19 cellular contexts compared by ENCODE assay signal in the genomic region with DNA sequence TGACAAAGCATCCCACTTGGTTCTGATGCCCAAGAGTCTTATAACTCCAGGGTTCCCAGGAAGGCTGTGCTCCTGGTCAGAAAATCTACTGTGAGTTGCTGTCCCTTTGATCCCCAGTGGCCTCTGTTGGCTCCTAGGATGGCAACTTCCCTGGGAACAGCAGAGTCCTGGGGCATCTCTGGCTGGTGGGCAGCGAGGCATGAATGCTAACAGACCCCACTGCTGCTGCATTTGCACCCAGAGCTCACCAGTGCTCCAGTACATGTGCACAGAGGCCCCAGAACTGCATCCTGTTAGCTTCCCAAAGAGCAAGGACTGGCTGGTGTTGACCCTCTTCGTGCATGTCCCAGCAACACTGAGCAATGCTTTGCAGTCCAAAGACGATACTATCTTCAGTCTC. TPM values are rescaled to one million over a fixed set of nuclear protein-coding genes. Genes with fewer than 3 reads are reported as not detected.
DNase-seq lines count a peak whose midpoint lies in the region.
"Had no signal": no experiment of that assay in that cellular context is flagged by ENCODE, and none has a peak within 500 bp of the region (broad histone marks: within the 10 kb centered on the region; RNA-seq: fewer than 3 reads in every experiment).

No MANE protein-coding gene starts in this region.

- DNase-seq in activated effector memory CD4-positive, alpha-beta T cell treated with anti-CD3 and anti-CD28 coated beads, Interleukin-2, amount 50 U/mL, for 16 hours = peak; percentile 50
- DNase-seq in activated effector memory CD4-positive, alpha-beta T cell treated with Interleukin-2 at 50 U/mL for 16 hours = no peak
- DNase-seq in EH (ENCODE audit: low read depth) (peak; percentile 32), mesenteric fat pad (ENCODE audit: low spot score) (peak; percentile 67), NCI-H524 (lab: John Stamatoyannopoulos, UW) (no peak), LoVo (ENCODE audit: low spot score) (no peak)
- DNase-seq: CD4-positive, CD25-positive, alpha-beta regulatory T cell; CD8-positive, alpha-beta T cell; DMS153; DND-41; EL; GDM1; GM23248; H7; HCEC 1CT had no signal

RNA-seq across cellular contexts. Expression of gene CAV3, which starts 15.7 kb away (rescaled TPM):
- not detected for total RNA-seq in mesenteric fat pad
- total RNA-seq: B cell; Caco-2; CD4-positive, CD25-positive, alpha-beta regulatory T cell; CD8-positive, alpha-beta T cell; GM12878; GM23248; H1; H7 had no signal

RNA-seq across cellular contexts. Expression of gene OXTR, which starts 20.1 kb away (rescaled TPM):
- 0.06 TPM for total RNA-seq in mesenteric fat pad

Comparison
In these comparisons a context has a peak if more than half of its experiments do, and no peak if none do; other contexts are left out.
1. DNase-seq: peak in activated effector memory CD4-positive, alpha-beta T cell treated with anti-CD3 and anti-CD28 coated beads, Interleukin-2, amount 50 U/mL, for 16 hours (single experiment), EH (single experiment) and mesenteric fat pad (single experiment); none in activated effector memory CD4-positive, alpha-beta T cell treated with Interleukin-2 at 50 U/mL for 16 hours (single experiment), NCI-H524 (0 of 2) and LoVo (single experiment).